Comparison of ENCODE assay signal across 20 cellular contexts in genomic region chr5:6701500-6701899, GRCh38.
"Had no signal": no experiment of that assay in that cellular context is flagged by ENCODE, and none has a peak within 500 bp of the region (broad histone marks: within the 10 kb centered on the region; RNA-seq: fewer than 3 reads in every experiment).

No MANE protein-coding gene starts in this region.

- H2AFZ ChIP-seq: parathyroid adenoma had no signal

- H3K27ac Mint-ChIP-seq: naive thymus-derived CD8-positive, alpha-beta T cell; stimulated activated effector memory CD8-positive, alpha-beta T cell treated with anti-CD3 and anti-CD28 coated beads, Interleukin-12 subunit alpha, Interleukin-12 subunit beta, amount 100 ng/mL, for 72 hours; type B pancreatic cell had no signal

- H3K79me2 ChIP-seq: parathyroid adenoma had no signal

- H3K27ac ChIP-seq: foreskin keratinocyte, parathyroid adenoma, psoas muscle, right lobe of liver, suprapubic skin, thyroid gland, uterus had no signal

- H3K27me3 ChIP-seq: right lobe of liver, suprapubic skin, thyroid gland, uterus had no signal

- H3K9me3 ChIP-seq: mucosa of descending colon, psoas muscle, right lobe of liver, suprapubic skin, thyroid gland, uterus had no signal

- H3K4me3 ChIP-seq: mucosa of descending colon, psoas muscle, right lobe of liver, suprapubic skin, thyroid gland, uterus had no signal

- H3K36me3 ChIP-seq: right lobe of liver, suprapubic skin, thyroid gland, uterus had no signal

- H3K4me3 Mint-ChIP-seq: naive thymus-derived CD8-positive, alpha-beta T cell; neural crest cell; stimulated activated effector memory CD8-positive, alpha-beta T cell treated with anti-CD3 and anti-CD28 coated beads, Interleukin-12 subunit alpha, Interleukin-12 subunit beta, amount 100 ng/mL, for 72 hours; type B pancreatic cell had no signal

- DNase-seq: dermis blood vessel endothelial cell; foreskin keratinocyte; islet precursor cell; mucosa of descending colon; naive thymus-derived CD8-positive, alpha-beta T cell; occipital lobe; psoas muscle; retina; right lobe of liver; stimulated activated CD4-positive, alpha-beta T cell treated with anti-CD3 and anti-CD28 coated beads, Interleukin-4, amount 100 ng/mL, for 1 hour; stimulated activated CD8-positive, alpha-beta memory T cell treated with anti-CD3 and anti-CD28 coated beads, Interleukin-4, amount 100 ng/mL, for 48 hours; stimulated activated naive CD8-positive, alpha-beta T cell treated with anti-CD3 and anti-CD28 coated beads, Interleukin-15, Interleukin-2, amounts not matched to agents 100 U/mL and 50 U/mL, for 24 hours; thyroid gland; uterus had no signal

- H3K36me3 Mint-ChIP-seq: stimulated activated effector memory CD8-positive, alpha-beta T cell treated with anti-CD3 and anti-CD28 coated beads, Interleukin-12 subunit alpha, Interleukin-12 subunit beta, amount 100 ng/mL, for 72 hours; type B pancreatic cell had no signal

- H3K9ac ChIP-seq: parathyroid adenoma had no signal

- H3K9me3 Mint-ChIP-seq: neural crest cell; stimulated activated effector memory CD8-positive, alpha-beta T cell treated with anti-CD3 and anti-CD28 coated beads, Interleukin-12 subunit alpha, Interleukin-12 subunit beta, amount 100 ng/mL, for 72 hours; type B pancreatic cell had no signal

- ATAC-seq: foreskin keratinocyte; left lobe of liver; naive thymus-derived CD8-positive, alpha-beta T cell; psoas muscle; right lobe of liver; stimulated activated effector memory CD8-positive, alpha-beta T cell treated with anti-CD3 and anti-CD28 coated beads, Interleukin-12 subunit alpha, Interleukin-12 subunit beta, amount 100 ng/mL, for 72 hours; stimulated activated naive CD8-positive, alpha-beta T cell treated with anti-CD3 and anti-CD28 coated beads, Interleukin-15, Interleukin-2, amounts not matched to agents 100 U/mL and 50 U/mL, for 24 hours had no signal
